Comparison of ENCODE assay signal across 1 cellular context in genomic region chr22:20517422-20517821, GRCh38.
A peak's percentile ranks its signal among the peaks of the same experiment; 100 is the strongest.
TF ChIP-seq lines count a peak whose summit lies in the region.

No MANE protein-coding gene starts in this region.

TF ChIP-seq in K562, 482 proteins besides CTCF, POLR2A, EP300 and RAD21:
- no peak for TF ChIP-seq ZNF584 (CRISPR knock-in tag; IDR thresholded peaks at IDR 0.05; ENCODE audit: low read depth)
- TF ChIP-seq CREBBP (IDR thresholded peaks at IDR 0.05; ENCODE audit: low read depth, low read length) = no peak
- peak in 1 of 2 experiments; percentile 49; a peak in 1 of 4 replicates for TF ChIP-seq MAZ (CRISPR knock-in tag; conservative IDR thresholded peaks at IDR 0.05 in 1 of 2, IDR thresholded peaks at IDR 0.05 in 1 of 2)
- TF ChIP-seq OTX1 (CRISPR knock-in tag; IDR thresholded peaks at IDR 0.05) = 0 out of 2 replicates have a peak, but pooled peaks have one; percentile 42
- no peak for TF ChIP-seq SMARCA4 (IDR thresholded peaks at IDR 0.05)
- peak; percentile 33; the same call in 1 of the 2 replicates for TF ChIP-seq REST (CRISPR knock-in tag; IDR thresholded peaks at IDR 0.05; ENCODE audit: low read depth)
- 0 out of 4 replicates have a peak, but pooled peaks of 1 of the 2 experiments have one; percentile 29 for TF ChIP-seq TBL1XR1 (IDR thresholded peaks at IDR 0.05; ENCODE audit: low read length in 2 of 2)
- peak; percentile 51; the same call in 1 of the 2 replicates for TF ChIP-seq THRB (CRISPR knock-in tag; conservative IDR thresholded peaks at IDR 0.05)
- TF ChIP-seq, protein P1, sequence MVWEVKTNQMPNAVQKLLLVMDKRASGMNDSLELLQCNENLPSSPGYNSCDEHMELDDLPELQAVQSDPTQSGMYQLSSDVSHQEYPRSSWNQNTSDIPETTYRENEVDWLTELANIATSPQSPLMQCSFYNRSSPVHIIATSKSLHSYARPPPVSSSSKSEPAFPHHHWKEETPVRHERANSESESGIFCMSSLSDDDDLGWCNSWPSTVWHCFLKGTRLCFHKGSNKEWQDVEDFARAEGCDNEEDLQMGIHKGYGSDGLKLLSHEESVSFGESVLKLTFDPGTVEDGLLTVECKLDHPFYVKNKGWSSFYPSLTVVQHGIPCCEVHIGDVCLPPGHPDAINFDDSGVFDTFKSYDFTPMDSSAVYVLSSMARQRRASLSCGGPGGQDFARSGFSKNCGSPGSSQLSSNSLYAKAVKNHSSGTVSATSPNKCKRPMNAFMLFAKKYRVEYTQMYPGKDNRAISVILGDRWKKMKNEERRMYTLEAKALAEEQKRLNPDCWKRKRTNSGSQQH (CRISPR knock-in tag; IDR thresholded peaks at IDR 0.05) = 0 out of 2 replicates have a peak, but pooled peaks have one; percentile 28
- TF ChIP-seq KLF6 (CRISPR knock-in tag; IDR thresholded peaks at IDR 0.05; ENCODE audit: borderline replicate concordance) = no peak; the same call in 1 of the 2 replicates
- peak; percentile 13 for TF ChIP-seq CHD1 (IDR thresholded peaks at IDR 0.05; ENCODE audit: low read length)
- TF ChIP-seq ZKSCAN3 (CRISPR knock-in tag; IDR thresholded peaks at IDR 0.05) = 0 out of 2 replicates have a peak, but pooled peaks have one; percentile 4
- no peak for TF ChIP-seq ZNF311 (CRISPR knock-in tag; IDR thresholded peaks at IDR 0.05)
- TF ChIP-seq, protein P2, sequence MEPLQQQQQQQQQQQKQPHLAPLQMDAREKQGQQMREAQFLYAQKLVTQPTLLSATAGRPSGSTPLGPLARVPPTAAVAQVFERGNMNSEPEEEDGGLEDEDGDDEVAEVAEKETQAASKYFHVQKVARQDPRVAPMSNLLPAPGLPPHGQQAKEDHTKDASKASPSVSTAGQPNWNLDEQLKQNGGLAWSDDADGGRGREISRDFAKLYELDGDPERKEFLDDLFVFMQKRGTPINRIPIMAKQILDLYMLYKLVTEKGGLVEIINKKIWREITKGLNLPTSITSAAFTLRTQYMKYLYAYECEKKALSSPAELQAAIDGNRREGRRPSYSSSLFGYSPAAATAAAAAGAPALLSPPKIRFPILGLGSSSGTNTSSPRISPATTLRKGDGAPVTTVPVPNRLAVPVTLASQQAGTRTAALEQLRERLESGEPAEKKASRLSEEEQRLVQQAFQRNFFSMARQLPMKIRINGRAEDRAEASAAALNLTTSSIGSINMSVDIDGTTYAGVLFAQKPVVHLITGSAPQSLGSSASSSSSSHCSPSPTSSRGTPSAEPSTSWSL (CRISPR knock-in tag; IDR thresholded peaks at IDR 0.05; ENCODE audit: borderline replicate concordance) = peak; percentile 72; the same call in 1 of the 2 replicates
- 0 out of 4 replicates have a peak, but pooled peaks of 1 of the 2 experiments have one; percentile 19 for TF ChIP-seq SRF (CRISPR knock-in tag; IDR thresholded peaks at IDR 0.05)
- TF ChIP-seq ZNF165 (CRISPR knock-in tag; IDR thresholded peaks at IDR 0.05; ENCODE audit: borderline replicate concordance) = 0 out of 2 replicates have a peak, but pooled peaks have one; percentile 54
